In genomic region chr14:77372304-77372841, GRCh38 we compare ENCODE assay signal across 8 cellular contexts. TPM values are rescaled to one million over a fixed set of nuclear protein-coding genes. Genes with fewer than 3 reads are reported as not detected.
A peak's percentile ranks its signal among the peaks of the same experiment; 100 is the strongest.
DNase-seq lines count a peak whose midpoint lies in the region; ATAC-seq and TF ChIP-seq lines count a peak whose summit lies in the region.

No MANE protein-coding gene starts in this region.

- no peaks in the 10 kb centered on the region for H3K9me3 ChIP-seq in AG04450 (ENCODE audit: control insufficient read depth, insufficient read depth, low read length)

- ATAC-seq in GM18907 (IDR thresholded peaks at IDR 0.05; ENCODE audit: unreplicated experiment) (peak; percentile 50), HG03565 (IDR thresholded peaks at IDR 0.05; ENCODE audit: unreplicated experiment) (peak; percentile 30), sciatic nerve (no peak)

- CTCF ChIA-PET in AG04450 (lab: Charles Lee), result no interaction called here

- POLR2A ChIA-PET in AG04450 (lab: Yijun Ruan, JAX), result no interaction called here

- TF ChIP-seq CTCF in AG04450 (IDR thresholded peaks at IDR 0.05; ENCODE audit: low read depth, low read length), result no peak

- intact Hi-C loops in sciatic nerve (cut with DNase I), result no loop called here

- H3K4me3 ChIP-seq in AG04450 (ENCODE audit: low read depth, low read length), result no peak overlapping the region

- DNase-seq in AG04450 (ENCODE audit: low read depth, low spot score) (peak; percentile 51), cerebellar cortex (ENCODE audit: low spot score) (peak; percentile 5), sciatic nerve (ENCODE audit: low spot score) (no peak), LoVo (ENCODE audit: low spot score) (no peak), NCI-H1694 (lab: John Stamatoyannopoulos, UW) (no peak)
- no peak for DNase-seq in NK-92 treated with Interleukin-12 subunit alpha and Interleukin-12 subunit beta, amount 100 ng/mL, for 24 hours (lab: John Stamatoyannopoulos, UW)

- no peaks in the 10 kb centered on the region for H3K27me3 ChIP-seq in AG04450 (ENCODE audit: control insufficient read depth, insufficient read depth, low read length)

- no peak overlapping the region for H3K27ac ChIP-seq in AG04450 (ENCODE audit: low read depth, low read length)

RNA-seq across cellular contexts. Expression of gene TMED8, which starts 4.5 kb away (rescaled TPM):
- polyA plus RNA-seq in AG04450 (2011; rRNA removed), result 4.5 and 5.7 TPM in 2 replicates
- 5.5 and 6.0 TPM in 2 replicates for polyA minus RNA-seq in AG04450 (2011; rRNA and poly(A)+ RNA removed)
- 10.5 TPM for total RNA-seq in sciatic nerve

RNA-seq across cellular contexts. Expression of gene SAMD15, which starts 4.8 kb away (rescaled TPM):
- 0.66 and 0.72 TPM in 2 replicates for polyA plus RNA-seq in AG04450 (2011; rRNA removed)
- polyA minus RNA-seq in AG04450 (2011; rRNA and poly(A)+ RNA removed), result 0.28 and 1.00 TPM in 2 replicates
- total RNA-seq in sciatic nerve, result 0.36 TPM

RNA-seq across cellular contexts. Expression of gene NOXRED1, which starts 51.0 kb away (rescaled TPM):
- polyA plus RNA-seq in AG04450 (2011; rRNA removed), result 0.10 and 0.16 TPM in 2 replicates
- 0.23 and 0.35 TPM in 2 replicates for polyA minus RNA-seq in AG04450 (2011; rRNA and poly(A)+ RNA removed)
- total RNA-seq in sciatic nerve, result 1.0 TPM

RNA-seq across cellular contexts. Expression of gene GSTZ1, which starts 51.5 kb away (rescaled TPM):
- 12.4 and 16.8 TPM in 2 replicates for polyA plus RNA-seq in AG04450 (2011; rRNA removed)
- polyA minus RNA-seq in AG04450 (2011; rRNA and poly(A)+ RNA removed), result 11.0 and 15.8 TPM in 2 replicates
- total RNA-seq in sciatic nerve, result 9.5 TPM

RNA-seq across cellular contexts. Expression of gene POMT2, which starts 51.7 kb away (rescaled TPM):
- polyA plus RNA-seq in AG04450 (2011; rRNA removed), result 11.0 and 17.2 TPM in 2 replicates
- 24.1 and 31.8 TPM in 2 replicates for polyA minus RNA-seq in AG04450 (2011; rRNA and poly(A)+ RNA removed)
- total RNA-seq in sciatic nerve, result 30.4 TPM

Comparison
In these comparisons a context has a peak if more than half of its experiments do, and no peak if none do; other contexts are left out.
1. DNase-seq: peak in AG04450 (single experiment) and cerebellar cortex (single experiment); none in sciatic nerve (single experiment), LoVo (single experiment), NK-92 treated with Interleukin-12 subunit alpha and Interleukin-12 subunit beta, amount 100 ng/mL, for 24 hours (single experiment) and NCI-H1694 (single experiment).